Comparison of ENCODE assay signal across 14 cellular contexts in genomic region chr1:90717356-90717664, GRCh38. TPM values are rescaled to one million over a fixed set of nuclear protein-coding genes. Genes with fewer than 3 reads are reported as not detected.
DNase-seq lines count a peak whose midpoint lies in the region; ATAC-seq lines count a peak whose summit lies in the region.
"Had no signal": no experiment of that assay in that cellular context is flagged by ENCODE, and none has a peak within 500 bp of the region (broad histone marks: within the 10 kb centered on the region; RNA-seq: fewer than 3 reads in every experiment).

No MANE protein-coding gene starts in this region.

- CTCF ChIA-PET in activated CD4-positive, alpha-beta T cell treated with anti-CD3 and anti-CD28 coated beads, Interleukin-2, amount 10 ng/mL, durations not matched to agents 7 days and 5 days (lab: Charles Lee): no interaction called here
- CTCF ChIA-PET in activated CD4-positive, alpha-beta memory T cell treated with anti-CD3 and anti-CD28 coated beads for 36 hours (lab: Charles Lee): no interaction called here

- H3K4me3 Mint-ChIP-seq in activated CD4-positive, alpha-beta T cell treated with anti-CD3 and anti-CD28 coated beads, Interleukin-2, amount 10 ng/mL, durations not matched to agents 7 days and 5 days: peak overlapping the region; percentile 56
- H3K4me3 Mint-ChIP-seq in activated CD4-positive, alpha-beta memory T cell treated with anti-CD3 and anti-CD28 coated beads for 36 hours: peak overlapping the region; percentile 55

- H3K27me3 Mint-ChIP-seq in activated CD4-positive, alpha-beta T cell treated with anti-CD3 and anti-CD28 coated beads, Interleukin-2, amount 10 ng/mL, durations not matched to agents 7 days and 5 days: peaks cover 86% of the 10 kb centered on the region
- peaks cover 85% of the 10 kb centered on the region for H3K27me3 Mint-ChIP-seq in activated CD4-positive, alpha-beta memory T cell treated with anti-CD3 and anti-CD28 coated beads for 36 hours

- peaks cover 16% of the 10 kb centered on the region for H3K4me1 Mint-ChIP-seq in activated CD4-positive, alpha-beta T cell treated with anti-CD3 and anti-CD28 coated beads, Interleukin-2, amount 10 ng/mL, durations not matched to agents 7 days and 5 days
- H3K4me1 Mint-ChIP-seq in activated CD4-positive, alpha-beta memory T cell treated with anti-CD3 and anti-CD28 coated beads for 36 hours (ENCODE audit: low read depth): peaks cover 20% of the 10 kb centered on the region

- H3K4me3 ChIP-seq in iPS-20b (ENCODE audit: low read length) (0 out of 2 replicates have a peak overlapping the region, but pooled peaks have one; percentile 10), subcutaneous abdominal adipose tissue (ENCODE audit: low read depth in 1 of 5, low read length in 5 of 5) (peak overlapping the region in 3 of 5 donors; percentile 15 to 66 (median 64))
- H3K4me3 ChIP-seq: body of pancreas had no signal

- H3K36me3 Mint-ChIP-seq in activated CD4-positive, alpha-beta T cell treated with anti-CD3 and anti-CD28 coated beads, Interleukin-2, amount 10 ng/mL, durations not matched to agents 7 days and 5 days (ENCODE audit: low read depth): peaks cover 9% of the 10 kb centered on the region
- H3K36me3 Mint-ChIP-seq in activated CD4-positive, alpha-beta memory T cell treated with anti-CD3 and anti-CD28 coated beads for 36 hours: peaks cover 30% of the 10 kb centered on the region

- POLR2A ChIA-PET in activated CD4-positive, alpha-beta T cell treated with anti-CD3 and anti-CD28 coated beads, Interleukin-2, amount 10 ng/mL, durations not matched to agents 7 days and 5 days (lab: Charles Lee): no interaction called here
- POLR2A ChIA-PET in activated CD4-positive, alpha-beta memory T cell treated with anti-CD3 and anti-CD28 coated beads for 36 hours (lab: Charles Lee): no interaction called here

- no peak for DNase-seq in activated CD4-positive, alpha-beta T cell treated with anti-CD3 and anti-CD28 coated beads, Interleukin-2, amount 10 ng/mL, durations not matched to agents 7 days and 5 days
- no peak for DNase-seq in activated CD4-positive, alpha-beta T cell treated with anti-CD3 and anti-CD28 coated beads, Interleukin-2, amount 50 U/mL, for 48 hours
- DNase-seq in activated CD4-positive, alpha-beta memory T cell treated with anti-CD3 and anti-CD28 coated beads for 36 hours: no peak
- DNase-seq in stimulated activated CD8-positive, alpha-beta memory T cell treated with anti-CD3 and anti-CD28 coated beads, Interleukin-4, amount 100 ng/mL, for 48 hours: no peak
- no peak for DNase-seq in G401 (ENCODE audit: low spot score)
- DNase-seq: activated CD4-positive, alpha-beta T cell treated with anti-CD3 and anti-CD28 coated beads, Interleukin-2, amount 50 U/mL, for 4 hours; body of pancreas; GF-D8 had no signal

- H3K9ac ChIP-seq in iPS-20b (ENCODE audit: low read depth, low read length) (no peak overlapping the region), subcutaneous abdominal adipose tissue (ENCODE audit: low read length in 5 of 5) (no peak overlapping the region)
- H3K9ac ChIP-seq: GM23248 had no signal

- in situ Hi-C loops in G401 (cut with HindIII; ENCODE audit: low sequenced_read_pairs): no loop called here

- intact Hi-C loops in activated CD4-positive, alpha-beta memory T cell treated with anti-CD3 and anti-CD28 coated beads for 36 hours (cut with micrococcal nuclease): no loop called here

- H3K9me3 ChIP-seq in iPS-20b (ENCODE audit: insufficient read depth, low read depth, low read length): peaks cover 4% of the 10 kb centered on the region; the same call in 1 of the 2 replicates
- H3K9me3 ChIP-seq in subcutaneous abdominal adipose tissue (ENCODE audit: control insufficient read depth in 5 of 5, low read length in 5 of 5): peaks cover 0 to 3% (median 0%) of the 10 kb centered on the region in 5 donors
- H3K9me3 ChIP-seq: body of pancreas, vagina had no signal

- H3K27me3 ChIP-seq in iPS-20b (ENCODE audit: insufficient read depth, low read length) (peaks cover 100% of the 10 kb centered on the region), subcutaneous abdominal adipose tissue (ENCODE audit: control insufficient read depth in 5 of 5, insufficient read depth in 4 of 5, low read length in 5 of 5) (peaks cover 69 to 89% (median 73%) of the 10 kb centered on the region in 5 donors)

- H3K36me3 ChIP-seq in iPS-20b (ENCODE audit: insufficient read depth, low read depth, low read length) (no peaks in the 10 kb centered on the region), subcutaneous abdominal adipose tissue (ENCODE audit: control insufficient read depth in 5 of 5, insufficient read depth in 5 of 5, low read length in 5 of 5) (no peaks in the 10 kb centered on the region)
- H3K36me3 ChIP-seq: vagina had no signal

- H3K4me1 ChIP-seq in iPS-20b (ENCODE audit: insufficient read depth, low read length): peaks cover 10% of the 10 kb centered on the region; the same call in 1 of the 2 replicates
- peaks cover 0 to 38% (median 30%) of the 10 kb centered on the region in 5 donors for H3K4me1 ChIP-seq in subcutaneous abdominal adipose tissue (ENCODE audit: control insufficient read depth in 5 of 5, insufficient read depth in 5 of 5, low read length in 5 of 5)

- no peaks in the 10 kb centered on the region for H3K9me3 Mint-ChIP-seq in activated CD4-positive, alpha-beta T cell treated with anti-CD3 and anti-CD28 coated beads, Interleukin-2, amount 10 ng/mL, durations not matched to agents 7 days and 5 days
- peaks cover 13% of the 10 kb centered on the region for H3K9me3 Mint-ChIP-seq in activated CD4-positive, alpha-beta memory T cell treated with anti-CD3 and anti-CD28 coated beads for 36 hours

- ATAC-seq in HG02610 (IDR thresholded peaks at IDR 0.05; ENCODE audit: unreplicated experiment): no peak
- ATAC-seq: body of pancreas, left lobe of liver had no signal

- peak overlapping the region; percentile 79 for H3K27ac Mint-ChIP-seq in activated CD4-positive, alpha-beta T cell treated with anti-CD3 and anti-CD28 coated beads, Interleukin-2, amount 10 ng/mL, durations not matched to agents 7 days and 5 days
- H3K27ac Mint-ChIP-seq in activated CD4-positive, alpha-beta memory T cell treated with anti-CD3 and anti-CD28 coated beads for 36 hours: peak overlapping the region; percentile 11

- H3K27ac ChIP-seq in iPS-20b (ENCODE audit: low read length) (no peak overlapping the region), subcutaneous abdominal adipose tissue (ENCODE audit: low read depth, low read length) (no peak overlapping the region)
- H3K27ac ChIP-seq: body of pancreas, GM23248, vagina had no signal

RNA-seq across cellular contexts. Expression of gene BARHL2, which starts 0.2 kb away (rescaled TPM):
- not detected for total RNA-seq in activated CD4-positive, alpha-beta T cell treated with anti-CD3 and anti-CD28 coated beads, Interleukin-2, amount 10 ng/mL, durations not matched to agents 7 days and 5 days
- total RNA-seq in activated CD4-positive, alpha-beta memory T cell treated with anti-CD3 and anti-CD28 coated beads for 36 hours: not detected
- total RNA-seq in G401 (2014; rRNA removed; shearing (Covaris generic)): 0.06 and 0.07 TPM in 2 replicates
- total RNA-seq: body of pancreas, GM23248, left lobe of liver, vagina had no signal
